10 cellular contexts compared by ENCODE assay signal in genomic region chr22:50403701-50404101, GRCh38.
DNase-seq lines count a peak whose midpoint lies in the region; ATAC-seq and TF ChIP-seq lines count a peak whose summit lies in the region.
"Had no signal": no experiment of that assay in that cellular context is flagged by ENCODE, and none has a peak within 500 bp of the region (broad histone marks: within the 10 kb centered on the region; RNA-seq: fewer than 3 reads in every experiment).

No MANE protein-coding gene starts in this region.

- H3K27me3 ChIP-seq in BLaER1 treated with 17β-estradiol and CSF1 and Interleukin-3, amounts not matched to agents 10 nM and 100 nM, result no peaks in the 10 kb centered on the region

- H3K27ac ChIP-seq in BLaER1 treated with 17β-estradiol and CSF1 and Interleukin-3, amounts not matched to agents 10 nM and 100 nM, result peak overlapping the region; percentile 40 to 78 (median 70); a peak in 21 of 22 replicates

- no peak overlapping the region for H3K27ac Mint-ChIP-seq in Calu3 (ENCODE audit: unreplicated experiment)

- H3K4me3 Mint-ChIP-seq in Calu3 (ENCODE audit: low read depth, unreplicated experiment), result no peak overlapping the region
- H3K4me3 Mint-ChIP-seq: T-cell had no signal

- TF ChIP-seq CTCF in omental fat pad (IDR thresholded peaks at IDR 0.05), result no peak
- TF ChIP-seq CTCF in Calu3 (IDR thresholded peaks at IDR 0.05; ENCODE audit: unreplicated experiment), result no peak

- peak overlapping the region; percentile 85 to 98 (median 92) for H3K4me2 ChIP-seq in BLaER1 treated with 17β-estradiol and CSF1 and Interleukin-3, amounts not matched to agents 10 nM and 100 nM

- peaks cover 25 to 64% (median 41%) of the 10 kb centered on the region in 11 experiments for H3K36me3 ChIP-seq in BLaER1 treated with 17β-estradiol and CSF1 and Interleukin-3, amounts not matched to agents 10 nM and 100 nM

- BruUV-seq in Calu3 (replicated peaks; lab: Mats Ljungman, UMichigan), result no TSS peak

- intact Hi-C loops in Calu3 (cut with micrococcal nuclease; ENCODE audit: unreplicated experiment), result no loop called here

- CTCF ChIA-PET in Calu3 (lab: Charles Lee), result no interaction called here

- no peaks in the 10 kb centered on the region for H3K27me3 Mint-ChIP-seq in Calu3 (ENCODE audit: unreplicated experiment)
- H3K27me3 Mint-ChIP-seq: T-cell had no signal

- ATAC-seq in esophagus mucosa (peak; percentile 14), omental fat pad (ENCODE audit: low FRiP score) (peak; percentile 17), HG03460 (IDR thresholded peaks at IDR 0.05; ENCODE audit: unreplicated experiment) (no peak)
- ATAC-seq: T-cell had no signal

- peaks cover 8 to 79% (median 51%) of the 10 kb centered on the region in 11 experiments; a peak in 20 of 22 replicates for H4K20me1 ChIP-seq in BLaER1 treated with 17β-estradiol and CSF1 and Interleukin-3, amounts not matched to agents 10 nM and 100 nM

- peak overlapping the region in 4 of 10 experiments; percentile 2 to 48 (median 18); a peak in 6 of 20 replicates for H3K4me3 ChIP-seq in BLaER1 treated with 17β-estradiol and CSF1 and Interleukin-3, amounts not matched to agents 10 nM and 100 nM

- H3K9me3 ChIP-seq in BLaER1 treated with 17β-estradiol and CSF1 and Interleukin-3, amounts not matched to agents 10 nM and 100 nM (replicated peaks in 1 of 11), result no peaks in the 10 kb centered on the region

- peaks cover 26% of the 10 kb centered on the region for H3K36me3 Mint-ChIP-seq in Calu3 (ENCODE audit: insufficient read depth, unreplicated experiment)

- no peaks in the 10 kb centered on the region for H3K9me3 Mint-ChIP-seq in Calu3 (ENCODE audit: low read depth, unreplicated experiment)
- H3K9me3 Mint-ChIP-seq: T-cell had no signal

- peak overlapping the region; percentile 50 to 72 (median 61) for H3K9ac ChIP-seq in BLaER1 treated with 17β-estradiol and CSF1 and Interleukin-3, amounts not matched to agents 10 nM and 100 nM

- DNase-seq in NCI-H1105 treated with DMSO at 0.1 percent for 48 hours (lab: John Stamatoyannopoulos, UW) (peak; percentile 57), omental fat pad (ENCODE audit: low spot score) (no peak), epidermal melanocyte (ENCODE audit: insufficient read length, low spot score) (no peak), Calu3 (no peak)
- no peak for DNase-seq in NK-92 treated with Interleukin-12 subunit alpha and Interleukin-12 subunit beta, amount 100 ng/mL, for 24 hours (lab: John Stamatoyannopoulos, UW)
- DNase-seq: activated naive CD4-positive, alpha-beta T cell treated with Interleukin-2 at 50 U/mL for 16 hours had no signal

- peaks cover 49 to 60% (median 56%) of the 10 kb centered on the region in 10 experiments for H3K4me1 ChIP-seq in BLaER1 treated with 17β-estradiol and CSF1 and Interleukin-3, amounts not matched to agents 10 nM and 100 nM

- H3K4me1 Mint-ChIP-seq in Calu3 (ENCODE audit: low read depth, unreplicated experiment), result no peaks in the 10 kb centered on the region
